Comparison of ENCODE assay signal across 14 cellular contexts in genomic region chr13:30829145-30829544, GRCh38.
DNase-seq lines count a peak whose midpoint lies in the region; ATAC-seq, FAIRE-seq and TF ChIP-seq lines count a peak whose summit lies in the region.
"Had no signal": no experiment of that assay in that cellular context is flagged by ENCODE, and none has a peak within 500 bp of the region (broad histone marks: within the 10 kb centered on the region; RNA-seq: fewer than 3 reads in every experiment).

No MANE protein-coding gene starts in this region.

- no peaks in the 10 kb centered on the region for H3K9me3 Mint-ChIP-seq in astrocyte (ENCODE audit: unreplicated experiment)
- H3K9me3 Mint-ChIP-seq: activated naive CD8-positive, alpha-beta T cell treated with anti-CD3 and anti-CD28 coated beads, Interleukin-2, amount 10 ng/mL, durations not matched to agents 7 days and 5 days; CD8-positive, alpha-beta memory T cell; memory B cell; stimulated activated naive CD8-positive, alpha-beta T cell treated with anti-CD3 and anti-CD28 coated beads, Interleukin-15, amount 100 ng/mL, for 72 hours had no signal

- no peak for TF ChIP-seq CTCF in astrocyte (IDR thresholded peaks at IDR 0.05; ENCODE audit: insufficient read depth, low read depth, low read length)
- TF ChIP-seq CTCF in stomach (IDR thresholded peaks at IDR 0.05), result no peak

- H3K9ac ChIP-seq in astrocyte (ENCODE audit: low read length), result no peak overlapping the region

- no peaks in the 10 kb centered on the region for H3K9me3 ChIP-seq in astrocyte (ENCODE audit: insufficient read depth, low read depth, low read length)
- no peaks in the 10 kb centered on the region for H3K9me3 ChIP-seq in stomach

- H3K27me3 Mint-ChIP-seq in astrocyte (ENCODE audit: low read depth, unreplicated experiment), result no peaks in the 10 kb centered on the region

- no peak for TF ChIP-seq EP300 in stomach (IDR thresholded peaks at IDR 0.05)

- H3K36me3 ChIP-seq in astrocyte (ENCODE audit: insufficient read depth, low read length) (no peaks in the 10 kb centered on the region), stomach (no peaks in the 10 kb centered on the region)

- peak overlapping the region; percentile 66 for H3K27ac ChIP-seq in astrocyte (ENCODE audit: low read depth, low read length)
- no peak overlapping the region for H3K27ac ChIP-seq in stomach

- no peaks in the 10 kb centered on the region for H3K36me3 Mint-ChIP-seq in astrocyte (ENCODE audit: low read depth, unreplicated experiment)
- H3K36me3 Mint-ChIP-seq: activated naive CD8-positive, alpha-beta T cell treated with anti-CD3 and anti-CD28 coated beads, Interleukin-2, amount 10 ng/mL, durations not matched to agents 7 days and 5 days; CD8-positive, alpha-beta memory T cell had no signal

- H3K4me1 ChIP-seq in astrocyte (ENCODE audit: insufficient read depth, low read length) (peaks cover 45% of the 10 kb centered on the region), stomach (peaks cover 4 to 11% (median 7%) of the 10 kb centered on the region in 4 donors)

- WGBS in stomach, 5 donors, result 68 to 100% (median 86%) methylated on average over 1 to 2 of the region's 2 CpGs

- peak overlapping the region; percentile 45 for H3K4me2 ChIP-seq in astrocyte (ENCODE audit: low read length)

- FAIRE-seq in astrocyte (lab: Jason Lieb, UNC), result peak; percentile 98

- ATAC-seq in HG03520 (IDR thresholded peaks at IDR 0.05; ENCODE audit: unreplicated experiment) (no peak), GM18520 (IDR thresholded peaks at IDR 0.05; ENCODE audit: unreplicated experiment) (no peak)
- ATAC-seq: stimulated activated naive CD8-positive, alpha-beta T cell treated with anti-CD3 and anti-CD28 coated beads, Interleukin-15, amount 100 ng/mL, for 72 hours had no signal

- H3K27me3 ChIP-seq in astrocyte (ENCODE audit: insufficient read depth, low read length) (no peaks in the 10 kb centered on the region), stomach (peaks cover 0 to 10% (median 0%) of the 10 kb centered on the region in 3 donors)

- no peaks in the 10 kb centered on the region for H4K20me1 ChIP-seq in astrocyte (ENCODE audit: insufficient read depth, low read length)

- DNase-seq in COLO829 (ENCODE audit: low spot score) (peak; percentile 50), LHCN-M2 (ENCODE audit: low read depth) (peak; percentile 99), astrocyte (ENCODE audit: low read depth) (peak; percentile 91), kidney tubule cell (ENCODE audit: low spot score) (peak; percentile 99), stomach (no peak)
- DNase-seq in activated CD8-positive, alpha-beta memory T cell treated with anti-CD3 and anti-CD28 coated beads, Interleukin-2, amount 50 U/mL, for 4 hours, result no peak
- DNase-seq: activated naive CD8-positive, alpha-beta T cell treated with anti-CD3 and anti-CD28 coated beads, Interleukin-2, amount 10 ng/mL, durations not matched to agents 7 days and 5 days; CD8-positive, alpha-beta memory T cell; stimulated activated CD4-positive, alpha-beta T cell treated with anti-CD3 and anti-CD28 coated beads, Interleukin-4, amount 100 ng/mL, for 24 hours; stimulated activated naive CD8-positive, alpha-beta T cell treated with anti-CD3 and anti-CD28 coated beads, Interleukin-15, amount 100 ng/mL, for 72 hours had no signal

- peak overlapping the region; percentile 63 for H3K27ac Mint-ChIP-seq in astrocyte (ENCODE audit: unreplicated experiment)
- H3K27ac Mint-ChIP-seq: activated naive CD8-positive, alpha-beta T cell treated with anti-CD3 and anti-CD28 coated beads, Interleukin-2, amount 10 ng/mL, durations not matched to agents 7 days and 5 days; CD8-positive, alpha-beta memory T cell; memory B cell; progenitor cell of endocrine pancreas had no signal

- H3K4me1 Mint-ChIP-seq in astrocyte (ENCODE audit: low read depth, unreplicated experiment), result peaks cover 28% of the 10 kb centered on the region
- H3K4me1 Mint-ChIP-seq: memory B cell had no signal

- H3K79me2 ChIP-seq in astrocyte (ENCODE audit: insufficient read depth, low read length), result no peaks in the 10 kb centered on the region

- H3K4me3 Mint-ChIP-seq in astrocyte (ENCODE audit: unreplicated experiment), result no peak overlapping the region
- H3K4me3 Mint-ChIP-seq: activated naive CD8-positive, alpha-beta T cell treated with anti-CD3 and anti-CD28 coated beads, Interleukin-2, amount 10 ng/mL, durations not matched to agents 7 days and 5 days; CD8-positive, alpha-beta memory T cell; memory B cell; stimulated activated naive CD8-positive, alpha-beta T cell treated with anti-CD3 and anti-CD28 coated beads, Interleukin-15, amount 100 ng/mL, for 72 hours had no signal

- no peak for TF ChIP-seq POLR2A in stomach (IDR thresholded peaks at IDR 0.05)

- H3K4me3 ChIP-seq in astrocyte (ENCODE audit: insufficient read depth, low read depth, low read length) (no peak overlapping the region), stomach (no peak overlapping the region)

- H2AFZ ChIP-seq in astrocyte (ENCODE audit: low read depth, low read length), result no peak overlapping the region

- intact Hi-C loops in stomach (cut with DNase I; ENCODE audit: low total_unique reads), result no loop called here

Comparison
In these comparisons a context has a peak if more than half of its experiments do, and no peak if none do; other contexts are left out.
1. DNase-seq: peak in COLO829 (single experiment), LHCN-M2 (single experiment), astrocyte (single experiment) and kidney tubule cell (single experiment); none in activated CD8-positive, alpha-beta memory T cell treated with anti-CD3 and anti-CD28 coated beads, Interleukin-2, amount 50 U/mL, for 4 hours (single experiment) and stomach (single experiment).